9 cellular contexts compared by ENCODE assay signal in the genomic region with DNA sequence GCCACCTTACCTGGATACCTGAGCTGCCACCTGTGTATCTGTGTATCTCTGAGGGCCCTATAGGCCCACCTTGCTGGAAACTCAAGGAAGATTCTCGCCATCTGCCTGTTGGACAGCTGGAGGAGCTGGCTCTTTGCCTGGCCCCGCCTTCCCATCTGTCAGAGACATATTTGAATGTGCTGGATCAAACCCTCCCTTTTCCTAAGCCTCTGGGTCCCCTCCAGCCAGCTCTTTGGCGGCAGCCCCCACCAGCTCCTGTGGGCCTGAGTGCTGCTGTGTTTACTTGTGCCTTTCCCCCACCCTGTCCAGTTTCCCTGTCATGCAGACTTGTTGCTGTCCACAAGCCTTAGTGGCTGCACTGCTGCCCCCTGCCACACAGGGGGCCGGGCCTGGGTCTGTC. TPM values are rescaled to one million over a fixed set of nuclear protein-coding genes. Genes with fewer than 3 reads are reported as not detected.
DNase-seq lines count a peak whose midpoint lies in the region; ATAC-seq, FAIRE-seq and TF ChIP-seq lines count a peak whose summit lies in the region.
"Had no signal": no experiment of that assay in that cellular context is flagged by ENCODE, and none has a peak within 500 bp of the region (broad histone marks: within the 10 kb centered on the region; RNA-seq: fewer than 3 reads in every experiment).

No MANE protein-coding gene starts in this region.

- FAIRE-seq in kidney (lab: Jason Lieb, UNC) = no peak

- no peaks in the 10 kb centered on the region for H3K27me3 ChIP-seq in thymus (ENCODE audit: control insufficient read depth, insufficient read depth)

- no peaks in the 10 kb centered on the region for H3K27me3 Mint-ChIP-seq in T-helper 1 cell treated with Interleukin-12 subunit alpha and Interleukin-12 subunit beta and Interleukin-4 antibody, amounts not matched to agents 30 μg/mL and 1 μg/mL, for 36 hours (ENCODE audit: low read depth)
- H3K27me3 Mint-ChIP-seq in T-cell = no peaks in the 10 kb centered on the region

- intact Hi-C loops in kidney (cut with DNase I) = no loop called here

- H3K4me1 Mint-ChIP-seq in T-helper 1 cell treated with Interleukin-12 subunit alpha and Interleukin-12 subunit beta and Interleukin-4 antibody, amounts not matched to agents 30 μg/mL and 1 μg/mL, for 36 hours (ENCODE audit: low read depth) = peaks cover 71% of the 10 kb centered on the region
- H3K4me1 Mint-ChIP-seq in T-cell = peaks cover 38 to 46% (median 39%) of the 10 kb centered on the region in 3 donors

- H3K36me3 Mint-ChIP-seq in T-helper 1 cell treated with Interleukin-12 subunit alpha and Interleukin-12 subunit beta and Interleukin-4 antibody, amounts not matched to agents 30 μg/mL and 1 μg/mL, for 36 hours (ENCODE audit: low read depth) = peaks cover 64% of the 10 kb centered on the region
- H3K36me3 Mint-ChIP-seq in T-cell = peaks cover 49% of the 10 kb centered on the region

- ATAC-seq in T-cell (replicated peaks in 1 of 4) = no peak
- ATAC-seq in GM19035 (IDR thresholded peaks at IDR 0.05; ENCODE audit: unreplicated experiment) = no peak
- ATAC-seq in GM21367 (IDR thresholded peaks at IDR 0.05; ENCODE audit: unreplicated experiment) = no peak
- ATAC-seq in GM19395 (IDR thresholded peaks at IDR 0.05; ENCODE audit: unreplicated experiment) = no peak

- no peaks in the 10 kb centered on the region for H3K9me3 ChIP-seq in kidney (ENCODE audit: control insufficient read depth in 1 of 2, low read length in 2 of 2)
- H3K9me3 ChIP-seq in thymus (ENCODE audit: control insufficient read depth) = no peaks in the 10 kb centered on the region

- H3K9ac ChIP-seq in kidney (ENCODE audit: low read length in 2 of 2) = no peak overlapping the region

- TF ChIP-seq CTCF in kidney (IDR thresholded peaks at IDR 0.05; ENCODE audit: borderline replicate concordance, extremely low read depth, insufficient read depth) = no peak

- no peak overlapping the region for H3K4me3 Mint-ChIP-seq in T-helper 1 cell treated with Interleukin-12 subunit alpha and Interleukin-12 subunit beta and Interleukin-4 antibody, amounts not matched to agents 30 μg/mL and 1 μg/mL, for 36 hours
- no peak overlapping the region for H3K4me3 Mint-ChIP-seq in T-cell

- DNase-seq in T-helper 1 cell (no peak), T-cell (no peak), kidney (peak; percentile 84)
- DNase-seq: Karpas-422 had no signal

- CTCF ChIA-PET in T-cell (lab: Charles Lee) = interaction anchor here (0.5 to 1.4 kb wide), 3 partner anchors 43 to 126 kb away, joined by 3 to 5 read pairs (median 3); no protein-coding TSS in a partner anchor

- H3K9me3 Mint-ChIP-seq in T-helper 1 cell treated with Interleukin-12 subunit alpha and Interleukin-12 subunit beta and Interleukin-4 antibody, amounts not matched to agents 30 μg/mL and 1 μg/mL, for 36 hours = no peaks in the 10 kb centered on the region
- no peaks in the 10 kb centered on the region for H3K9me3 Mint-ChIP-seq in T-cell

- H3K4me3 ChIP-seq in kidney (ENCODE audit: low read length in 2 of 2) (no peak overlapping the region), thymus (ENCODE audit: low read length) (no peak overlapping the region)

- peak overlapping the region; percentile 70 for H3K27ac Mint-ChIP-seq in T-helper 1 cell treated with Interleukin-12 subunit alpha and Interleukin-12 subunit beta and Interleukin-4 antibody, amounts not matched to agents 30 μg/mL and 1 μg/mL, for 36 hours
- H3K27ac Mint-ChIP-seq in T-cell = peak overlapping the region; percentile 68 to 74

- H3K36me3 ChIP-seq in kidney (ENCODE audit: control insufficient read depth in 1 of 2, insufficient read depth in 2 of 2, low read length in 2 of 2) (peaks cover 15 to 33% of the 10 kb centered on the region in 2 donors), thymus (ENCODE audit: control insufficient read depth, insufficient read depth) (peaks cover 27% of the 10 kb centered on the region)

- WGBS in thymus = 92% methylated on average over 4 of the region's 4 CpGs

- H3K4me1 ChIP-seq in kidney (ENCODE audit: control insufficient read depth in 1 of 2, insufficient read depth in 1 of 2, low read depth in 1 of 2, low read length in 2 of 2) (peaks cover 25 to 30% of the 10 kb centered on the region in 2 donors), thymus (ENCODE audit: control insufficient read depth, insufficient read depth, low read length) (peaks cover 15% of the 10 kb centered on the region)

- POLR2A ChIA-PET in T-cell (lab: Charles Lee) = interaction anchor here in 1 of 2 donors (0.7 kb wide), 1 partner anchor 82 kb away, joined by 4 read pairs; no protein-coding TSS in a partner anchor

- peak overlapping the region in 1 of 2 donors; percentile 83 for H3K27ac ChIP-seq in kidney (ENCODE audit: low read depth in 2 of 2, low read length in 2 of 2)
- H3K27ac ChIP-seq in thymus (ENCODE audit: low read depth) = peak overlapping the region; percentile 43

RNA-seq across cellular contexts. Expression of gene SRSF5, which starts 55.9 kb away (rescaled TPM):
- total RNA-seq in T-cell (1,000 to 10,000 TPM in 2 of 5 donors, 100 to 1,000 TPM in 3; 788 to 1,543 (median 848) TPM), kidney (340 TPM)
- polyA plus RNA-seq in kidney (ENCODE audit: insufficient read depth, low read depth, low replicate concordance) (207 TPM), thymus (589 TPM)
